In the genomic region with DNA sequence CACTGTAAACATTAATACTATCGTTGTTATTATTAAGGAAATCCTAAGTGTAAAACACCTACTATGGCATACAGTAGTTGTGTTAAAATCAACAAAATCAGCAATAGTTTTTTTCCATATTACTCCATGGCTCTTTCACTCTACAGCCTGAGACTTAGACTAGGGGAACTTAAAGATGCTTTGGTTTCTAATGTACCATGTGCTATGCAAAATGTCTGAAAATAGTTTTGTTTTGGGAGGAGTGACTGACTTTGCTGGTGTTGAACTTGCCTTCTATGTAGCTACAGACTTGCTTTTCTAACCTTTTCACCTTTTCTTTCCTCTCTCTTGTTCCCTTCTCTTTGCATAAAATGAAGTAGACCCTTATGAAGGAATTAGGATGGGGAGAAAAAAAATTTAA, we compare ENCODE assay signal across 20 cellular contexts.
A peak's percentile ranks its signal among the peaks of the same experiment; 100 is the strongest.
DNase-seq lines count a peak whose midpoint lies in the region; ATAC-seq and TF ChIP-seq lines count a peak whose summit lies in the region.
"Had no signal": no experiment of that assay in that cellular context is flagged by ENCODE, and none has a peak within 500 bp of the region (broad histone marks: within the 10 kb centered on the region; RNA-seq: fewer than 3 reads in every experiment).

No MANE protein-coding gene starts in this region.

- peaks cover 98% of the 10 kb centered on the region for H3K36me3 Mint-ChIP-seq in activated T-cell treated with anti-CD3 and anti-CD28 coated beads, Interleukin-2, amount 50 U/mL, for 24 hours (ENCODE audit: low read depth)
- peaks cover 50 to 68% (median 58%) of the 10 kb centered on the region in 3 donors for H3K36me3 Mint-ChIP-seq in immature natural killer cell

- H3K9me3 Mint-ChIP-seq in activated T-cell treated with anti-CD3 and anti-CD28 coated beads, Interleukin-2, amount 50 U/mL, for 24 hours, result peaks cover 11% of the 10 kb centered on the region
- H3K9me3 Mint-ChIP-seq in immature natural killer cell, result no peaks in the 10 kb centered on the region
- H3K9me3 Mint-ChIP-seq: CD4-positive, alpha-beta T cell; GM23338 had no signal

- H3K4me1 Mint-ChIP-seq in activated T-cell treated with anti-CD3 and anti-CD28 coated beads, Interleukin-2, amount 50 U/mL, for 24 hours (ENCODE audit: low read depth), result peaks cover 38% of the 10 kb centered on the region
- H3K4me1 Mint-ChIP-seq in immature natural killer cell, result peaks cover 9 to 15% of the 10 kb centered on the region in 2 donors
- H3K4me1 Mint-ChIP-seq: GM23338 had no signal

- ATAC-seq in GM19351 (IDR thresholded peaks at IDR 0.05; ENCODE audit: unreplicated experiment) (peak; percentile 47), HG03103 (IDR thresholded peaks at IDR 0.05; ENCODE audit: low read depth, unreplicated experiment) (peak; percentile 45)
- ATAC-seq: GM23338, Right ventricle myocardium inferior had no signal

- no TSS peak for BruUV-seq in A673 (replicated peaks; lab: Mats Ljungman, UMichigan)

- H3K9me3 ChIP-seq in A673 (ENCODE audit: low read depth, low read length, poor library complexity, severe bottlenecking) (no peaks in the 10 kb centered on the region), transverse colon (no peaks in the 10 kb centered on the region)

- TF ChIP-seq CTCF in A673 (conservative IDR thresholded peaks at IDR 0.05; ENCODE audit: low read depth, low read length) (no peak), transverse colon (IDR thresholded peaks at IDR 0.05) (no peak)

- no peak overlapping the region for H3K4me3 Mint-ChIP-seq in activated T-cell treated with anti-CD3 and anti-CD28 coated beads, Interleukin-2, amount 50 U/mL, for 24 hours
- no peak overlapping the region for H3K4me3 Mint-ChIP-seq in immature natural killer cell
- H3K4me3 Mint-ChIP-seq: CD4-positive, alpha-beta T cell; GM23338 had no signal

- no peak for TF ChIP-seq EP300 in transverse colon (IDR thresholded peaks at IDR 0.05; ENCODE audit: low read depth)

- intact Hi-C loops in A673 (cut with micrococcal nuclease; ENCODE audit: unreplicated experiment) (no loop called here), transverse colon (cut with DNase I; ENCODE audit: low total_unique reads) (no loop called here)

- in situ Hi-C loops in transverse colon (cut with MboI; ENCODE audit: low pct_ligation_motif_present in 1 of 4, low pct_unique_long_range_greater_than_20kb in 1 of 4, low sequenced_read_pairs in 3 of 4), result no loop called here

- H3K4me1 ChIP-seq in A673 (ENCODE audit: insufficient read depth, low read length, poor library complexity, severe bottlenecking) (no peaks in the 10 kb centered on the region), transverse colon (no peaks in the 10 kb centered on the region)

- no peaks in the 10 kb centered on the region for H3K27me3 Mint-ChIP-seq in activated T-cell treated with anti-CD3 and anti-CD28 coated beads, Interleukin-2, amount 50 U/mL, for 24 hours
- peaks cover 0 to 6% (median under 1%) of the 10 kb centered on the region in 3 donors for H3K27me3 Mint-ChIP-seq in immature natural killer cell (ENCODE audit: low read depth in 3 of 3)
- H3K27me3 Mint-ChIP-seq: CD4-positive, alpha-beta T cell had no signal

- H3K36me3 ChIP-seq in A673 (ENCODE audit: insufficient read depth, low read length, poor library complexity, severe bottlenecking) (no peaks in the 10 kb centered on the region), transverse colon (no peaks in the 10 kb centered on the region)

- H3K4me3 ChIP-seq in A673 (ENCODE audit: low read depth, low read length, poor library complexity, severe bottlenecking), result no peak overlapping the region
- no peak overlapping the region for H3K4me3 ChIP-seq in transverse colon
- H3K4me3 ChIP-seq: GM23338, PC-9, SK-N-MC had no signal

- no peak for DNase-seq in activated T-cell treated with anti-CD3 and anti-CD28 coated beads, Interleukin-2, amount 50 U/mL, for 24 hours
- DNase-seq in activated T-cell treated with anti-CD3 and anti-CD28 coated beads for 4 hours, result no peak
- DNase-seq in immature natural killer cell, result no peak
- DNase-seq in A673 (ENCODE audit: low spot score), result no peak
- DNase-seq in transverse colon, result no peak
- no peak for DNase-seq in RKO (ENCODE audit: low spot score)
- DNase-seq: AML-193; CD4-positive, alpha-beta T cell; DND-41; GDM1; KG1; NCI-H1092; NCI-H1694 treated with DMSO at 0.1 percent for 48 hours; NCI-H446; PC-9 had no signal

- H3K27ac Mint-ChIP-seq in activated T-cell treated with anti-CD3 and anti-CD28 coated beads, Interleukin-2, amount 50 U/mL, for 24 hours, result peak overlapping the region; percentile 78
- peak overlapping the region in 4 of 6 donors; percentile 7 to 50 (median 30) for H3K27ac Mint-ChIP-seq in immature natural killer cell
- H3K27ac Mint-ChIP-seq: GM23338 had no signal

- POLR2A ChIA-PET in A673 (lab: Charles Lee; ENCODE audit: low non-redundant PET), result no interaction called here

- CTCF ChIA-PET in A673 (lab: Charles Lee), result no interaction called here

- no peak for TF ChIP-seq POLR2A in transverse colon (IDR thresholded peaks at IDR 0.05)

- WGBS in transverse colon (ENCODE audit: low coverage in 1 of 2), 2 donors, result 90 to 91% methylated on average over 1 of the region's 1 CpG

- H3K27ac ChIP-seq in A673 (ENCODE audit: low read depth, low read length, poor library complexity, severe bottlenecking), result no peak overlapping the region
- no peak overlapping the region for H3K27ac ChIP-seq in transverse colon
- H3K27ac ChIP-seq: PC-9, SK-N-MC had no signal

- H3K27me3 ChIP-seq in A673 (replicated peaks; ENCODE audit: insufficient read depth, low read depth, low read length, poor library complexity) (no peaks in the 10 kb centered on the region), transverse colon (no peaks in the 10 kb centered on the region)
